9 cellular contexts compared by ENCODE assay signal in genomic region chr6:20173833-20174796, GRCh38. TPM values are rescaled to one million over a fixed set of nuclear protein-coding genes. Genes with fewer than 3 reads are reported as not detected.
DNase-seq lines count a peak whose midpoint lies in the region; ATAC-seq, FAIRE-seq and TF ChIP-seq lines count a peak whose summit lies in the region.
"Had no signal": no experiment of that assay in that cellular context is flagged by ENCODE, and none has a peak within 500 bp of the region (broad histone marks: within the 10 kb centered on the region; RNA-seq: fewer than 3 reads in every experiment).

No MANE protein-coding gene starts in this region.

- no peak for TF ChIP-seq CTCF in tibial nerve (IDR thresholded peaks at IDR 0.05)

- no peaks in the 10 kb centered on the region for H3K36me3 ChIP-seq in KOPT-K1 (ENCODE audit: insufficient read depth, low read length)
- H3K36me3 ChIP-seq in tibial nerve: peaks cover 0 to 1% (median 0%) of the 10 kb centered on the region in 3 donors

- TF ChIP-seq EP300 in tibial nerve (IDR thresholded peaks at IDR 0.05): peak in 1 of 2 donors; percentile 21

- H3K27ac ChIP-seq in KOPT-K1 (ENCODE audit: low read depth, low read length, poor library complexity, severe bottlenecking) (peak overlapping the region; percentile 61), epithelial cell of prostate (no peak overlapping the region), tibial nerve (no peak overlapping the region)

- H3K9me3 ChIP-seq in KOPT-K1 (ENCODE audit: insufficient read depth, low read length, poor library complexity, severe bottlenecking): no peaks in the 10 kb centered on the region
- H3K9me3 ChIP-seq in tibial nerve: no peaks in the 10 kb centered on the region

- TF ChIP-seq POLR2A in GM12892 (IDR thresholded peaks at IDR 0.05; ENCODE audit: low read depth, low read length) (no peak), tibial nerve (IDR thresholded peaks at IDR 0.05) (no peak)

- peak; percentile 5 for FAIRE-seq in GM12892 (lab: Jason Lieb, UNC)
- FAIRE-seq: HTR-8/SVneo had no signal

- peaks cover 0 to 35% (median 8%) of the 10 kb centered on the region in 4 donors for H3K4me1 ChIP-seq in tibial nerve

- no peaks in the 10 kb centered on the region for H3K27me3 ChIP-seq in tibial nerve

- no peak overlapping the region for H3K4me3 ChIP-seq in tibial nerve

- 76 to 81% methylated on average over 13 of the region's 13 CpGs for WGBS in tibial nerve, 2 donors

- no peak for DNase-seq in GM12892 (ENCODE audit: insufficient read length)
- peak; percentile 18 for DNase-seq in epithelial cell of prostate (ENCODE audit: low read depth, low spot score)
- DNase-seq in stimulated activated naive CD4-positive, alpha-beta T cell treated with Interleukin-2 at 50 U/mL for 16 hours (lab: John Stamatoyannopoulos, UW): no peak
- no peak for DNase-seq in central memory CD4-positive, alpha-beta T cell
- no peak for DNase-seq in tibial nerve (ENCODE audit: low spot score in 2 of 2)
- no peak for DNase-seq in NCI-H2081 treated with DMSO at 0.1 percent for 48 hours (lab: John Stamatoyannopoulos, UW)

- ATAC-seq in GM21528 (IDR thresholded peaks at IDR 0.05; ENCODE audit: low FRiP score, unreplicated experiment): peak; percentile 74

RNA-seq across cellular contexts. Expression of gene MBOAT1, which starts 38.2 kb away (rescaled TPM):
- polyA plus RNA-seq in GM12892 (2012; ENCODE audit: missing spikeins): 10.0 TPM
- 10 to 100 TPM; 12.3 to 25.6 (median 19.2) TPM for total RNA-seq in tibial nerve
